ENCODE assay signal across 8 cellular contexts in genomic region chr6:107977283-107977682, GRCh38. TPM values are rescaled to one million over a fixed set of nuclear protein-coding genes. Genes with fewer than 3 reads are reported as not detected.
A peak's percentile ranks its signal among the peaks of the same experiment; 100 is the strongest.
DNase-seq lines count a peak whose midpoint lies in the region; ATAC-seq and TF ChIP-seq lines count a peak whose summit lies in the region.

No MANE protein-coding gene starts in this region.

- CTCF ChIA-PET in Panc1 (lab: Charles Lee), result interaction anchor here (1.0 kb wide), 1 partner anchor 50 kb away, joined by 4 read pairs; no protein-coding TSS in a partner anchor

- POLR2A ChIA-PET in Panc1 (lab: Charles Lee), result no interaction called here

- no peak overlapping the region for H3K27ac ChIP-seq in right atrium auricular region
- no peak overlapping the region for H3K27ac ChIP-seq in Panc1 (ENCODE audit: low read length)

- H3K4me1 ChIP-seq in right atrium auricular region, result no peaks in the 10 kb centered on the region
- no peaks in the 10 kb centered on the region for H3K4me1 ChIP-seq in Panc1 (ENCODE audit: control insufficient read depth, insufficient read depth, low read length)

- H3K9me3 ChIP-seq in right atrium auricular region, result no peaks in the 10 kb centered on the region
- H3K9me3 ChIP-seq in Panc1 (ENCODE audit: control insufficient read depth, insufficient read depth, low read depth, low read length), result no peaks in the 10 kb centered on the region

- no peak for DNase-seq in right atrium auricular region (ENCODE audit: low spot score)
- DNase-seq in left cardiac atrium, result no peak
- DNase-seq in Panc1 (ENCODE audit: low read depth, low spot score), result no peak
- peak; percentile 8 to 49 for DNase-seq in foreskin fibroblast
- DNase-seq in stimulated activated CD4-positive, alpha-beta T cell treated with anti-CD3 and anti-CD28 coated beads, Interleukin-2, amount 100 ng/mL, for 24 hours, result no peak
- DNase-seq in stimulated activated CD4-positive, alpha-beta T cell treated with anti-CD3 and anti-CD28 coated beads, Interleukin-15, amount 100 ng/mL, for 24 hours, result no peak

- H3K36me3 ChIP-seq in right atrium auricular region (no peaks in the 10 kb centered on the region), Panc1 (ENCODE audit: control insufficient read depth, insufficient read depth, low read length) (no peaks in the 10 kb centered on the region)

- H3K4me3 ChIP-seq in right atrium auricular region (no peak overlapping the region), Panc1 (ENCODE audit: low read depth in 2 of 2, low read length in 2 of 2) (no peak overlapping the region), foreskin fibroblast (ENCODE audit: low read depth in 1 of 2, low read length in 2 of 2) (no peak overlapping the region)

- in situ Hi-C loops in Panc1 (cut with HindIII; ENCODE audit: low pct_unique_long_range_greater_than_20kb, low sequenced_read_pairs), result no loop called here

- BruUV-seq in Panc1 (replicated peaks; lab: Mats Ljungman, UMichigan), result no TSS peak

- intact Hi-C loops in left cardiac atrium (cut with DNase I) (no loop called here), Panc1 (cut with micrococcal nuclease; ENCODE audit: unreplicated experiment) (no loop called here)

- TF ChIP-seq CTCF in right atrium auricular region (IDR thresholded peaks at IDR 0.05) (peak; percentile 20 to 48), Panc1 (IDR thresholded peaks at IDR 0.05) (peak; percentile 77), foreskin fibroblast (IDR thresholded peaks at IDR 0.05; ENCODE audit: low read depth, low read length) (peak; percentile 36)

- H3K27me3 ChIP-seq in right atrium auricular region (no peaks in the 10 kb centered on the region), Panc1 (ENCODE audit: control insufficient read depth, insufficient read depth, low read length) (no peaks in the 10 kb centered on the region)

- ATAC-seq in left cardiac atrium (no peak), Panc1 (no peak; the same call in 1 of the 2 replicates), GM21447 (IDR thresholded peaks at IDR 0.05; ENCODE audit: unreplicated experiment) (no peak), HG03378 (IDR thresholded peaks at IDR 0.05; ENCODE audit: unreplicated experiment) (no peak)

RNA-seq across cellular contexts. Expression of gene SEC63, which starts 19.3 kb away (rescaled TPM):
- total RNA-seq in right atrium auricular region (10 to 100 TPM; 14.5 to 18.9 TPM), left cardiac atrium (10 to 100 TPM; 61.6 to 90.0 TPM), Panc1 (2021; ENCODE audit: unreplicated experiment) (172 TPM)
- 93.6 TPM for polyA plus RNA-seq in Panc1 (2012; ENCODE audit: insufficient read length)

Comparison
In these comparisons a context has a peak if more than half of its experiments do, and no peak if none do; other contexts are left out.
1. DNase-seq: peak in foreskin fibroblast (2 of 2); none in right atrium auricular region (single experiment), left cardiac atrium (single experiment), Panc1 (single experiment), stimulated activated CD4-positive, alpha-beta T cell treated with anti-CD3 and anti-CD28 coated beads, Interleukin-2, amount 100 ng/mL, for 24 hours (0 of 2) and stimulated activated CD4-positive, alpha-beta T cell treated with anti-CD3 and anti-CD28 coated beads, Interleukin-15, amount 100 ng/mL, for 24 hours (single experiment).
2. Peak in every context shown above with its lines, with median percentiles within 50 percentile points of each other: CTCF ChIP-seq.